In genomic region chr1:46303038-46303871, GRCh38 we compare ENCODE assay signal across 8 cellular contexts. TPM values are rescaled to one million over a fixed set of nuclear protein-coding genes. Genes with fewer than 3 reads are reported as not detected.
DNase-seq lines count a peak whose midpoint lies in the region; ATAC-seq and TF ChIP-seq lines count a peak whose summit lies in the region.

LRRC41 (minus strand) TSS chr1:46303616; CDS start chr1:46303322, 294 bp downstream.
UQCRH (plus strand) TSS chr1:46303698; CDS start chr1:46303767, 69 bp downstream.

- peak within 1 kb of the TSS; percentile 96 to 98 for H3K27ac ChIP-seq in left lung

- no peaks in the 10 kb centered on the region for H3K9me3 ChIP-seq in left lung

- peak; percentile 85 for ATAC-seq in GM19395 (IDR thresholded peaks at IDR 0.05; ENCODE audit: unreplicated experiment)
- peak; percentile 71 for ATAC-seq in HG03565 (IDR thresholded peaks at IDR 0.05; ENCODE audit: unreplicated experiment)
- ATAC-seq in left lung: peak; percentile 90

- H3K4me3 ChIP-seq in left lung: peak within 1 kb of the TSS; percentile 89 to 94

- H3K4me1 ChIP-seq in left lung: peaks cover 21 to 62% of the 10 kb centered on the region in 2 donors

- TF ChIP-seq CTCF in left lung (IDR thresholded peaks at IDR 0.05): no peak

- peaks cover 0 to 7% of the 10 kb centered on the region in 2 donors for H3K36me3 ChIP-seq in left lung

- DNase-seq in CD1c-positive myeloid dendritic cell (ENCODE audit: extremely low spot score): peak; percentile 98
- peak; percentile 99 for DNase-seq in NCI-H774 (lab: John Stamatoyannopoulos, UW)
- DNase-seq in activated CD4-positive, alpha-beta T cell treated with anti-CD3 and anti-CD28 coated beads, Interleukin-2, amount 50 U/mL, for 4 hours: peak; percentile 90
- peak; percentile 98 for DNase-seq in dermis blood vessel endothelial cell
- peak; percentile 95 to 97 for DNase-seq in left lung
- DNase-seq in stimulated activated CD4-positive, alpha-beta T cell treated with anti-CD3 and anti-CD28 coated beads, Interleukin-2, amount 100 ng/mL, for 48 hours: peak; percentile 89 to 90

- intact Hi-C loops in left lung (cut with DNase I): no loop called here

- no peaks in the 10 kb centered on the region for H3K27me3 ChIP-seq in left lung

RNA-seq across cellular contexts. Expression of gene LRRC41, which starts in this region (rescaled TPM):
- total RNA-seq in dermis blood vessel endothelial cell (76.6 and 85.2 TPM in 2 replicates), left lung (10 to 100 TPM; 54.6 to 63.4 TPM)

RNA-seq across cellular contexts. Expression of gene UQCRH, which starts in this region (rescaled TPM):
- total RNA-seq in dermis blood vessel endothelial cell (236 and 706 TPM in 2 replicates), left lung (100 to 1,000 TPM; 172 to 193 TPM)

Comparison
In these comparisons a context has a peak if more than half of its experiments do, and no peak if none do; other contexts are left out.
1. Peak in every context shown above with its lines: DNase-seq, ATAC-seq, H3K4me3 ChIP-seq and H3K27ac ChIP-seq.